Comparison of ENCODE assay signal across 17 cellular contexts in the genomic region with DNA sequence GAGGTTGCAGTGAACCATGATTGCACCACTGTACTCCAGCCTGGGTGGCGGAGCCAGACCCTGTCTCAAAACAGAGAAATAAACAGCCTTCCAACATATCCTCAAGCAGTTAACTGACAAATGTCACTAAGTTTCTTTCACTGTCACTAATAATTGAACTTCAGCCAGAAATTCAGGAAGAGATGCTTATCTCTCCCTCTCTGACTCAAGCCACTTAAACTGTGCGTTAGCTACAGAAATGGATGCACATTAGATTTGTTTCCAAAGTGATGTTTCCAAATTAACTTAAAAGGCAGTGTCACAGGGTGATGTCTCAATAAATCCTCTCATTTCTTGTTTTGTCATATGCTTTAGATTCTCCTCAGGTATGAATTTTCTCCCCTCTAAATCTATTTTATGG.
"Had no signal": no experiment of that assay in that cellular context is flagged by ENCODE, and none has a peak within 500 bp of the region (broad histone marks: within the 10 kb centered on the region; RNA-seq: fewer than 3 reads in every experiment).

No MANE protein-coding gene starts in this region.

- H3K4me3 Mint-ChIP-seq: activated CD4-positive, alpha-beta T cell treated with anti-CD3 and anti-CD28 coated beads, Interleukin-2, amount 10 ng/mL, durations not matched to agents 24 days and 14 days; activated naive CD4-positive, alpha-beta T cell treated with anti-CD3 and anti-CD28 coated beads, Interleukin-2, amount 50 U/mL, for 24 hours; neural crest cell; WTC11 had no signal

- H3K9me3 ChIP-seq: right lobe of liver, transverse colon, vagina had no signal

- H3K27ac Mint-ChIP-seq: activated CD4-positive, alpha-beta T cell treated with anti-CD3 and anti-CD28 coated beads, Interleukin-2, amount 10 ng/mL, durations not matched to agents 24 days and 14 days; activated naive CD4-positive, alpha-beta T cell treated with anti-CD3 and anti-CD28 coated beads, Interleukin-2, amount 50 U/mL, for 24 hours had no signal

- ATAC-seq: esophagus mucosa; right lobe of liver; stimulated activated naive CD8-positive, alpha-beta T cell treated with anti-CD3 and anti-CD28 coated beads, Interleukin-15, Interleukin-2, amounts not matched to agents 100 U/mL and 50 U/mL, for 24 hours; WTC11 had no signal

- DNase-seq: activated CD4-positive, alpha-beta T cell treated with anti-CD3 and anti-CD28 coated beads, Interleukin-2, amount 10 ng/mL, durations not matched to agents 24 days and 14 days; activated CD8-positive, alpha-beta memory T cell treated with anti-CD3 and anti-CD28 coated beads for 24 hours; activated effector memory CD4-positive, alpha-beta T cell treated with Interleukin-2 at 50 U/mL for 16 hours; activated T-cell treated with anti-CD3 and anti-CD28 coated beads for 4 hours; hypothalamus; kidney glomerular epithelial cell; mesenchymal stem cell; right lobe of liver; stimulated activated CD4-positive, alpha-beta T cell treated with anti-CD3 and anti-CD28 coated beads, Interleukin-4, amount 100 ng/mL, for 4 hours; stimulated activated CD8-positive, alpha-beta memory T cell treated with anti-CD3 and anti-CD28 coated beads, Interleukin-4, amount 100 ng/mL, for 48 hours; stimulated activated naive CD8-positive, alpha-beta T cell treated with anti-CD3 and anti-CD28 coated beads, Interleukin-15, Interleukin-2, amounts not matched to agents 100 U/mL and 50 U/mL, for 24 hours; transverse colon had no signal

- H3K4me1 Mint-ChIP-seq: neural crest cell had no signal

- H3K27me3 Mint-ChIP-seq: activated CD4-positive, alpha-beta T cell treated with anti-CD3 and anti-CD28 coated beads, Interleukin-2, amount 10 ng/mL, durations not matched to agents 24 days and 14 days; activated naive CD4-positive, alpha-beta T cell treated with anti-CD3 and anti-CD28 coated beads, Interleukin-2, amount 50 U/mL, for 24 hours had no signal

- H3K9me3 Mint-ChIP-seq: activated CD4-positive, alpha-beta T cell treated with anti-CD3 and anti-CD28 coated beads, Interleukin-2, amount 10 ng/mL, durations not matched to agents 24 days and 14 days had no signal
